In genomic region chr6:143098054-143098673, GRCh38 we compare ENCODE assay signal across 8 cellular contexts. TPM values are rescaled to one million over a fixed set of nuclear protein-coding genes. Genes with fewer than 3 reads are reported as not detected.
A peak's percentile ranks its signal among the peaks of the same experiment; 100 is the strongest.
DNase-seq lines count a peak whose midpoint lies in the region; ATAC-seq, FAIRE-seq and TF ChIP-seq lines count a peak whose summit lies in the region.

No MANE protein-coding gene starts in this region.

- no peaks in the 10 kb centered on the region for H3K9me3 ChIP-seq in mucosa of descending colon
- H3K9me3 ChIP-seq in kidney (ENCODE audit: control insufficient read depth in 1 of 2, low read length in 2 of 2), result no peaks in the 10 kb centered on the region

- no peak for FAIRE-seq in kidney (lab: Jason Lieb, UNC)

- H3K4me3 ChIP-seq in mucosa of descending colon (no peak overlapping the region), kidney (ENCODE audit: low read length in 2 of 2) (no peak overlapping the region)

- intact Hi-C loops in mucosa of descending colon (cut with DNase I, micrococcal nuclease), result no loop called here
- intact Hi-C loops in kidney (cut with DNase I), result no loop called here

- H3K36me3 ChIP-seq in mucosa of descending colon (ENCODE audit: low read depth) (no peaks in the 10 kb centered on the region), kidney (ENCODE audit: control insufficient read depth in 1 of 2, insufficient read depth in 2 of 2, low read length in 2 of 2) (no peaks in the 10 kb centered on the region)

- no peak overlapping the region for H3K27ac ChIP-seq in kidney (ENCODE audit: low read depth in 2 of 2, low read length in 2 of 2)

- TF ChIP-seq CTCF in mucosa of descending colon (IDR thresholded peaks at IDR 0.05) (no peak), kidney (IDR thresholded peaks at IDR 0.05; ENCODE audit: borderline replicate concordance, extremely low read depth, insufficient read depth) (no peak)

- H3K4me1 ChIP-seq in mucosa of descending colon (ENCODE audit: low read depth), result no peaks in the 10 kb centered on the region
- no peaks in the 10 kb centered on the region for H3K4me1 ChIP-seq in kidney (ENCODE audit: control insufficient read depth in 1 of 2, insufficient read depth in 1 of 2, low read depth in 1 of 2, low read length in 2 of 2)

- no peak overlapping the region for H3K9ac ChIP-seq in kidney (ENCODE audit: low read length in 2 of 2)

- peak; percentile 37 to 44 for DNase-seq in Kasumi-1 (lab: John Stamatoyannopoulos, UW)
- DNase-seq in mucosa of descending colon, result no peak
- DNase-seq in stimulated activated CD4-positive, alpha-beta T cell treated with anti-CD3 and anti-CD28 coated beads, Interleukin-12 subunit alpha, Interleukin-12 subunit beta, amount 100 ng/mL, for 4 hours, result no peak
- DNase-seq in kidney, result no peak
- DNase-seq in DMS 273 (lab: John Stamatoyannopoulos, UW; ENCODE audit: unreplicated experiment), result no peak
- DNase-seq in NCI-H2196 (lab: John Stamatoyannopoulos, UW; ENCODE audit: unreplicated experiment), result no peak

- peak; percentile 82 for ATAC-seq in GM18861 (IDR thresholded peaks at IDR 0.05; ENCODE audit: unreplicated experiment)
- ATAC-seq in GM21786 (IDR thresholded peaks at IDR 0.05; ENCODE audit: unreplicated experiment), result peak; percentile 94
- ATAC-seq in mucosa of descending colon, result peak; percentile 67

RNA-seq across cellular contexts. Expression of gene AIG1, which starts 37.5 kb away (rescaled TPM):
- 10 to 100 TPM; 18.5 to 21.5 (median 21.0) TPM for total RNA-seq in mucosa of descending colon
- total RNA-seq in kidney, result 57.3 TPM
- polyA plus RNA-seq in kidney (ENCODE audit: insufficient read depth, low read depth, low replicate concordance), result 146 TPM

Comparison
In these comparisons a context has a peak if more than half of its experiments do, and no peak if none do; other contexts are left out.
1. DNase-seq: peak in Kasumi-1 (2 of 2); none in mucosa of descending colon (0 of 3), stimulated activated CD4-positive, alpha-beta T cell treated with anti-CD3 and anti-CD28 coated beads, Interleukin-12 subunit alpha, Interleukin-12 subunit beta, amount 100 ng/mL, for 4 hours (single experiment), kidney (single experiment), DMS 273 (single experiment) and NCI-H2196 (single experiment).
2. Peak in every context shown above with its lines, with median percentiles within 50 percentile points of each other: ATAC-seq.